In genomic region chr16:3282103-3282746, GRCh38 we compare ENCODE assay signal across 8 cellular contexts. TPM values are rescaled to one million over a fixed set of nuclear protein-coding genes. Genes with fewer than 3 reads are reported as not detected.
A peak's percentile ranks its signal among the peaks of the same experiment; 100 is the strongest.
DNase-seq lines count a peak whose midpoint lies in the region; ATAC-seq, FAIRE-seq and TF ChIP-seq lines count a peak whose summit lies in the region.

No MANE protein-coding gene starts in this region.

- in situ Hi-C loops in mammary epithelial cell (cut with MboI; ENCODE audit: low sequenced_read_pairs in 2 of 2): no loop called here

- TF ChIP-seq CTCF in mammary epithelial cell (conservative IDR thresholded peaks at IDR 0.05 in 1 of 2, IDR thresholded peaks at IDR 0.05 in 1 of 2; ENCODE audit: extremely low read depth in 1 of 2, insufficient read depth in 1 of 2, low read depth in 1 of 2, low read length in 2 of 2) (no peak), left lung (IDR thresholded peaks at IDR 0.05) (no peak)

- H3K9me3 ChIP-seq in NT2/D1 (ENCODE audit: insufficient read depth, low read length) (peaks cover 17% of the 10 kb centered on the region), mammary epithelial cell (replicated peaks; ENCODE audit: insufficient read depth, low read length) (no peaks in the 10 kb centered on the region), left lung (peaks cover 0 to 8% of the 10 kb centered on the region in 2 donors), thymus (ENCODE audit: control insufficient read depth) (peaks cover 6% of the 10 kb centered on the region)

- DNase-seq in DMS 273 treated with DMSO at 0.1 percent for 48 hours (lab: John Stamatoyannopoulos, UW) (peak; percentile 83), NT2/D1 (ENCODE audit: low read depth, low spot score) (no peak), mammary epithelial cell (no peak), left lung (no peak), GM12891 (ENCODE audit: insufficient read length, low spot score) (no peak)

- BruUV-seq in mammary epithelial cell (replicated peaks; lab: Mats Ljungman, UMichigan): no TSS peak

- H3K4me2 ChIP-seq in mammary epithelial cell (ENCODE audit: insufficient read depth, low read depth, low read length): peak overlapping the region; percentile 97

- peak overlapping the region; percentile 99 for H3K4me3 ChIP-seq in NT2/D1 (ENCODE audit: insufficient read length, low read depth)
- H3K4me3 ChIP-seq in mammary epithelial cell (replicated peaks in 1 of 3; ENCODE audit: insufficient read depth in 1 of 3, low read depth in 2 of 3, low read length in 3 of 3): peak overlapping the region; percentile 86 to 98 (median 91)
- peak overlapping the region; percentile 77 to 98 for H3K4me3 ChIP-seq in left lung
- peak overlapping the region; percentile 80 for H3K4me3 ChIP-seq in thymus (ENCODE audit: low read length)

- peak overlapping the region; percentile 99 for H2AFZ ChIP-seq in mammary epithelial cell (ENCODE audit: low read depth, low read length)

- 17% methylated on average over 25 of the region's 30 CpGs for WGBS in mammary epithelial cell (ENCODE audit: low coverage, missing lambda C conversion rate)
- WGBS in thymus: 14% methylated on average over 30 of the region's 30 CpGs

- no peaks in the 10 kb centered on the region for H4K20me1 ChIP-seq in mammary epithelial cell (ENCODE audit: insufficient read depth, low read length)

- H3K27me3 ChIP-seq in NT2/D1 (ENCODE audit: insufficient read depth, insufficient read length) (no peaks in the 10 kb centered on the region), mammary epithelial cell (ENCODE audit: insufficient read depth, low read length) (no peaks in the 10 kb centered on the region), left lung (no peaks in the 10 kb centered on the region), thymus (ENCODE audit: control insufficient read depth, insufficient read depth) (no peaks in the 10 kb centered on the region)

- intact Hi-C loops in mammary epithelial cell (cut with micrococcal nuclease) (loop anchor here (2.0 to 5.0 kb wide), 6 partner anchors 23 to 219 kb away; partner anchors contain the start of genes CLUAP1, OR1F1, TIGD7 and ZNF200), left lung (cut with DNase I) (no loop called here)

- no peak for FAIRE-seq in GM12891 (lab: Jason Lieb, UNC)

- CTCF ChIA-PET in mammary epithelial cell (lab: Charles Lee; ENCODE audit: low non-redundant PET): no interaction called here

- H3K9ac ChIP-seq in NT2/D1 (ENCODE audit: insufficient read length, low read depth): peak overlapping the region; percentile 97
- peak overlapping the region; percentile 89 for H3K9ac ChIP-seq in mammary epithelial cell (ENCODE audit: insufficient read depth, low read length)

- H3K79me2 ChIP-seq in mammary epithelial cell (ENCODE audit: insufficient read depth, low read length): peaks cover 40% of the 10 kb centered on the region

- peak; percentile 32 for ATAC-seq in GM19455 (IDR thresholded peaks at IDR 0.05; ENCODE audit: unreplicated experiment)
- peak; percentile 28 for ATAC-seq in HG03457 (IDR thresholded peaks at IDR 0.05; ENCODE audit: unreplicated experiment)
- peak; percentile 52 for ATAC-seq in left lung

- H3K36me3 ChIP-seq in NT2/D1 (ENCODE audit: insufficient read depth, insufficient read length, low read length) (peaks cover 35% of the 10 kb centered on the region), mammary epithelial cell (ENCODE audit: insufficient read depth, low read length) (peaks cover 7% of the 10 kb centered on the region), left lung (peaks cover 0 to 24% of the 10 kb centered on the region in 2 donors), thymus (ENCODE audit: control insufficient read depth, insufficient read depth) (peaks cover 20% of the 10 kb centered on the region)

- dilution Hi-C loops in mammary epithelial cell (cut with HindIII; ENCODE audit: low sequenced_read_pairs): no loop called here

- H3K4me1 ChIP-seq in NT2/D1 (ENCODE audit: insufficient read depth, insufficient read length) (peaks cover 4% of the 10 kb centered on the region), mammary epithelial cell (ENCODE audit: insufficient read depth, low read length) (peaks cover 12% of the 10 kb centered on the region), left lung (peaks cover 13 to 37% of the 10 kb centered on the region in 2 donors), thymus (ENCODE audit: control insufficient read depth, insufficient read depth, low read length) (peaks cover 16% of the 10 kb centered on the region)

- TF ChIP-seq POLR2A in GM12891 (IDR thresholded peaks at IDR 0.05; ENCODE audit: low read depth, low read length): no peak

- peak overlapping the region; percentile 96 for H3K27ac ChIP-seq in mammary epithelial cell (ENCODE audit: insufficient read depth, low read depth, low read length)
- peak overlapping the region; percentile 99 to 100 for H3K27ac ChIP-seq in left lung
- peak overlapping the region; percentile 99 for H3K27ac ChIP-seq in thymus (ENCODE audit: low read depth)

TF ChIP-seq in GM12891, 5 proteins besides CTCF, POLR2A, EP300 and RAD21:
- TF ChIP-seq PAX5 (IDR thresholded peaks at IDR 0.05; ENCODE audit: insufficient read depth, low read length, severe bottlenecking) (no peak), POLR2AphosphoS5 (IDR thresholded peaks at IDR 0.05; ENCODE audit: low read depth, low read length) (no peak), POU2F2 (IDR thresholded peaks at IDR 0.05; ENCODE audit: low read depth, low read length) (no peak)

RNA-seq across cellular contexts. Expression of gene ZNF263, which starts 1.1 kb away (rescaled TPM):
- total RNA-seq in mammary epithelial cell (10 to 100 TPM; 23.7 to 54.8 TPM), left lung (10 to 100 TPM; 18.5 to 18.9 TPM)
- polyA plus RNA-seq in mammary epithelial cell (7.6 TPM), thymus (26.3 TPM)
- 12.1 TPM for polyA minus RNA-seq in mammary epithelial cell
- polyA plus RNA-seq in GM12891 (2012; ENCODE audit: low read depth, missing spikeins): 19.4 TPM

RNA-seq across cellular contexts. Expression of gene TIGD7, which starts 23.0 kb away (rescaled TPM):
- total RNA-seq in mammary epithelial cell (1 to 10 TPM; 1.9 to 2.3 TPM), left lung (1 to 10 TPM; 3.4 to 6.3 TPM)
- polyA plus RNA-seq in mammary epithelial cell (0.39 TPM), thymus (9.8 TPM)
- not detected for polyA minus RNA-seq in mammary epithelial cell
- polyA plus RNA-seq in GM12891 (2012; ENCODE audit: low read depth, missing spikeins): 1.7 TPM

RNA-seq across cellular contexts. Expression of gene ZNF75A, which starts 23.1 kb away (rescaled TPM):
- total RNA-seq in mammary epithelial cell (10 to 100 TPM; 13.7 to 24.6 TPM), left lung (10 to 100 TPM; 20.3 to 26.8 TPM)
- polyA plus RNA-seq in mammary epithelial cell (8.4 TPM), thymus (44.7 TPM)
- polyA minus RNA-seq in mammary epithelial cell: 7.6 TPM
- 13.1 TPM for polyA plus RNA-seq in GM12891 (2012; ENCODE audit: low read depth, missing spikeins)

RNA-seq across cellular contexts. Expression of gene MEFV, which starts 25.8 kb away (rescaled TPM):
- total RNA-seq in mammary epithelial cell: not detected
- not detected for polyA plus RNA-seq in mammary epithelial cell
- not detected for polyA minus RNA-seq in mammary epithelial cell
- total RNA-seq in left lung: 10 to 100 TPM in 1 of 2 donors, 1 to 10 TPM in 1; 2.4 to 21.4 TPM
- 0.80 TPM for polyA plus RNA-seq in thymus
- polyA plus RNA-seq in GM12891 (2012; ENCODE audit: low read depth, missing spikeins): 0.26 TPM

RNA-seq across cellular contexts. Expression of gene ZNF200, which starts 47.3 kb away (rescaled TPM):
- total RNA-seq in mammary epithelial cell (10 to 100 TPM in 1 of 2 donors, 1 to 10 TPM in 1; 10.0 to 10.5 TPM), left lung (10 to 100 TPM in 1 of 2 donors, 1 to 10 TPM in 1; 6.7 to 10.5 TPM)
- polyA plus RNA-seq in mammary epithelial cell (4.2 TPM), thymus (10.0 TPM)
- 15.2 TPM for polyA minus RNA-seq in mammary epithelial cell
- polyA plus RNA-seq in GM12891 (2012; ENCODE audit: low read depth, missing spikeins): 3.3 TPM
